1 cellular context compared by ENCODE assay signal in the genomic region with DNA sequence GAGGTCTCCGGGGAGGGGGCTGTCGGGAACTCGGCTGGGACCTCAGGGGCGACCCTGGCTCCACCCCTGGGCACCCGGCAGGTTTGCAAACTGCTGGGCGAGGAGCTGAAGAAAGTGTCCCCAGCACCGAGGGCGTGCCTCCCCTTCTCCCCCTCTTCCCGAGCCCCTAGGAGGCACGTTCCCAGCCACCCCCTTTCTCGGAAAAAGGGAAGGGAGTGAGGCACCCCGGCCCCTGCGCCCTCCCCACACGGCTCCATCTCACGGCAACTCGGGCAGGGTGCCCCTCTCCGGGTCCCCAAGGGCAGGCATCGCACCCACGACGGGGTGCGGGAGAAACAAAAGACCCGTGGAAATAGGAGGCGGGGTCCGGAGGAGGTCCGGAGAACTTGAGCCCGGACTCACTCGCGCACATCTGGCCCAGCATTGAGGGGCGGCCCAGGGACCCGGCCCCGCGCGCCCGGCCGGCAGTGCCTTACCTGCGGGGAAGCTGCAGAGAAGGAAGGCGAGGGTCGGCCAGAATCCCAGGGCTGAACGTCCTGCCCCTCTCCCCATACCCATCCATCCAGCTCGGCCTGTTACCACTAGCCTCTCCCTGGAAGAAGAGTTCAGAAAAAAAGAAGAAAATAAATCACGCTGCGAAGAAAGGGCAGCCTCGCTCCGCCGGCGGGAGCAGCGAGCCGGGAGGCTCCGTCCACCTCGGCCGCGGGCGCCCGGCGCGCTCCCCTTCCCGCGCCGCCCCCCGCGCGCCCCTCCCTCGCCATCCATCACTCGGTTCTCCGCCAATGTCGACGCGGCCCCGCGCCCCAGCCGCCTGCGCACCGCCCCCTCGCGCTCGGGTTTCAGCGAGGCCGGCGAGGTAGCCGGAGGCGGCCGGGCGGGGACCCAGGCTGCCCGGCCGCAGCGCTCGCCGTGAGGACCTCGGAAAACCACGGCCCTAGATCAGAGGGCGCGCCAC.
TF ChIP-seq lines count a peak whose summit lies in the region.

No MANE protein-coding gene starts in this region.

TF ChIP-seq in HepG2, 621 proteins besides CTCF, POLR2A, EP300 and RAD21 (continued from another document):
- TF ChIP-seq, protein P1, sequence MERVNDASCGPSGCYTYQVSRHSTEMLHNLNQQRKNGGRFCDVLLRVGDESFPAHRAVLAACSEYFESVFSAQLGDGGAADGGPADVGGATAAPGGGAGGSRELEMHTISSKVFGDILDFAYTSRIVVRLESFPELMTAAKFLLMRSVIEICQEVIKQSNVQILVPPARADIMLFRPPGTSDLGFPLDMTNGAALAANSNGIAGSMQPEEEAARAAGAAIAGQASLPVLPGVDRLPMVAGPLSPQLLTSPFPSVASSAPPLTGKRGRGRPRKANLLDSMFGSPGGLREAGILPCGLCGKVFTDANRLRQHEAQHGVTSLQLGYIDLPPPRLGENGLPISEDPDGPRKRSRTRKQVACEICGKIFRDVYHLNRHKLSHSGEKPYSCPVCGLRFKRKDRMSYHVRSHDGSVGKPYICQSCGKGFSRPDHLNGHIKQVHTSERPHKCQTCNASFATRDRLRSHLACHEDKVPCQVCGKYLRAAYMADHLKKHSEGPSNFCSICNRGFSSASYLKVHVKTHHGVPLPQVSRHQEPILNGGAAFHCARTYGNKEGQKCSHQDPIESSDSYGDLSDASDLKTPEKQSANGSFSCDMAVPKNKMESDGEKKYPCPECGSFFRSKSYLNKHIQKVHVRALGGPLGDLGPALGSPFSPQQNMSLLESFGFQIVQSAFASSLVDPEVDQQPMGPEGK (CRISPR knock-in tag; IDR thresholded peaks at IDR 0.05), result peak; percentile 29; the same call in 1 of the 2 replicates
